In the genomic region with DNA sequence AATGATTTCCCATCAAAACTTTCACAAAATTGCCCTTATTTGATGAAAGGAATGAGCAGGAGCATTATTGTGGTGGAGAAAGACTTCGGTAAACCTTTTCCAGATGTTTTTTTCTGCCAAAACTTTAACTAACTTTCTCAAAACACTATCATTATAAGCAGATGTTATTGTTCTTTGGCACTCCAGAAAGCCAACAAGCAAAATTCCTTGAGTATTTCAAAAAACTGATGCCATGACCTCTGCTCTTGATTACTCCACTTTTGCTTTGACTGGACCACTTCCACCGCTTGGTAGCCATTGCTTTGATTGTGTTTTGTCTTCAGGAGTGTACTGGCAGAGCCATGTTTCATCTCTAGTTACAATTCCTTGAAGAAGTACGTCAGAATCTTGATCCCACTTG, we compare ENCODE assay signal across 17 cellular contexts. TPM values are rescaled to one million over a fixed set of nuclear protein-coding genes. Genes with fewer than 3 reads are reported as not detected.
DNase-seq lines count a peak whose midpoint lies in the region; ATAC-seq and TF ChIP-seq lines count a peak whose summit lies in the region.
"Had no signal": no experiment of that assay in that cellular context is flagged by ENCODE, and none has a peak within 500 bp of the region (broad histone marks: within the 10 kb centered on the region; RNA-seq: fewer than 3 reads in every experiment).

No MANE protein-coding gene starts in this region.

- POLR2A ChIA-PET in BJ (lab: Charles Lee), result no interaction called here

- H3K4me3 ChIP-seq in BJ (ENCODE audit: low read depth, low read length) (no peak overlapping the region), HFF-Myc (replicated peaks; ENCODE audit: low read depth, low read length) (no peak overlapping the region)

- ATAC-seq in sciatic nerve, result peak; percentile 90
- ATAC-seq: SK-N-SH treated with all-trans-retinoic acid at 6 μM for 48 hours had no signal

- intact Hi-C loops in sciatic nerve (cut with DNase I), result no loop called here

- H3K36me3 ChIP-seq in BJ (ENCODE audit: control insufficient read depth, insufficient read depth, low read length), result no peaks in the 10 kb centered on the region

- peak; percentile 23 for DNase-seq in BJ (ENCODE audit: low read depth)
- peak; percentile 68 for DNase-seq in HFF-Myc (ENCODE audit: extremely low read depth, low read depth)
- DNase-seq in fibroblast of peridontal ligament (ENCODE audit: extremely low read depth), result peak; percentile 96
- DNase-seq in sciatic nerve (ENCODE audit: low spot score), result no peak
- no peak for DNase-seq in NCI-H146 treated with DMSO at 0.1 percent for 48 hours (lab: John Stamatoyannopoulos, UW; ENCODE audit: unreplicated experiment)
- no peak for DNase-seq in kidney tubule cell (ENCODE audit: low spot score)
- DNase-seq in kidney glomerular epithelial cell (lab: John Stamatoyannopoulos, UW), result no peak
- DNase-seq: DND-41, HCEC 1CT, MV-4-11, NCI-H187 treated with DMSO at 0.1 percent for 48 hours, NCI-H2227 treated with DMSO at 0.1 percent for 48 hours, NCI-H510A treated with DMSO at 0.1 percent for 48 hours, NCI-H82, RPMI8226, SHP77 treated with DMSO at 0.1 percent for 48 hours had no signal

- CTCF ChIA-PET in BJ (lab: Yijun Ruan, JAX), result no interaction called here

- no peaks in the 10 kb centered on the region for H3K27me3 ChIP-seq in BJ (ENCODE audit: control insufficient read depth, insufficient read depth, low read length)

- TF ChIP-seq CTCF in BJ (IDR thresholded peaks at IDR 0.05; ENCODE audit: insufficient read depth, low read depth, low read length), result no peak
- TF ChIP-seq CTCF in HFF-Myc (IDR thresholded peaks at IDR 0.05; ENCODE audit: low read depth, low read length, missing control alignments), result no peak

RNA-seq across cellular contexts. Expression of gene RAB21, which starts 29.7 kb away (rescaled TPM):
- polyA plus RNA-seq in BJ (2011; rRNA removed), result 3.6 and 14.0 TPM in 2 replicates
- polyA minus RNA-seq in BJ (2011; rRNA and poly(A)+ RNA removed), result 2.9 and 5.4 TPM in 2 replicates
- total RNA-seq in sciatic nerve, result 73.3 TPM

RNA-seq across cellular contexts. Expression of gene TMEM19, which starts 39.1 kb away (rescaled TPM):
- polyA plus RNA-seq in BJ (2011; rRNA removed), result 18.4 and 28.8 TPM in 2 replicates
- 9.8 and 10.4 TPM in 2 replicates for polyA minus RNA-seq in BJ (2011; rRNA and poly(A)+ RNA removed)
- 20.7 TPM for total RNA-seq in sciatic nerve

Comparison
In these comparisons a context has a peak if more than half of its experiments do, and no peak if none do; other contexts are left out.
1. DNase-seq: peak in BJ (single experiment), HFF-Myc (single experiment) and fibroblast of peridontal ligament (single experiment); none in sciatic nerve (single experiment), NCI-H146 treated with DMSO at 0.1 percent for 48 hours (single experiment), kidney tubule cell (single experiment) and kidney glomerular epithelial cell (single experiment).